ENCODE assay signal across 31 cellular contexts in genomic region chr4:136001791-136002190, GRCh38.
"Had no signal": no experiment of that assay in that cellular context is flagged by ENCODE, and none has a peak within 500 bp of the region (broad histone marks: within the 10 kb centered on the region; RNA-seq: fewer than 3 reads in every experiment).

No MANE protein-coding gene starts in this region.

- DNase-seq: activated CD4-positive, alpha-beta memory T cell treated with anti-CD3 and anti-CD28 coated beads, Interleukin-2, amount 10 ng/mL, durations not matched to agents 7 days and 5 days; activated CD4-positive, alpha-beta T cell treated with anti-CD3 and anti-CD28 coated beads for 36 hours; activated CD4-positive, alpha-beta T cell treated with anti-CD3 and anti-CD28 coated beads, Interleukin-2, amount 10 ng/mL, durations not matched to agents 24 days and 14 days; activated CD4-positive, CD25-positive, alpha-beta regulatory T cell; activated CD4-positive, CD25-positive, alpha-beta regulatory T cell treated with anti-CD3 and anti-CD28 coated beads, Interleukin-2, amount 50 U/mL, for 72 hours; activated CD8-positive, alpha-beta memory T cell treated with anti-CD3 and anti-CD28 coated beads, Interleukin-2, amount 50 U/mL, for 48 hours; activated effector memory CD4-positive, alpha-beta T cell treated with Interleukin-2 at 50 U/mL for 16 hours; activated gamma-delta T cell treated with Interleukin-2 at 50 U/mL for 16 hours; activated naive CD4-positive, alpha-beta T cell treated with anti-CD3 and anti-CD28 coated beads, Interleukin-2, amount 50 U/mL, for 16 hours; activated naive CD4-positive, alpha-beta T cell treated with Interleukin-2 at 50 U/mL for 16 hours; activated T-cell treated with anti-CD3 and anti-CD28 coated beads for 4 hours; activated T-cell treated with anti-CD3 and anti-CD28 coated beads, Interleukin-2, amount 50 U/mL, for 4 hours; adrenal gland; amygdala; aorta; body of pancreas; dermis blood vessel endothelial cell; effector CD4-positive, alpha-beta T cell; effector memory CD8-positive, alpha-beta T cell; erythroblast; foreskin fibroblast; head of caudate nucleus; hippocampal formation; T-helper 2 cell had no signal

- H3K4me3 ChIP-seq: adrenal gland, body of pancreas, breast epithelium, cardiac muscle cell, coronary artery, esophagus muscularis mucosa had no signal

- H3K4me3 Mint-ChIP-seq: activated CD4-positive, alpha-beta memory T cell treated with anti-CD3 and anti-CD28 coated beads, Interleukin-2, amount 10 ng/mL, durations not matched to agents 7 days and 5 days; activated CD4-positive, alpha-beta T cell treated with anti-CD3 and anti-CD28 coated beads for 36 hours; activated CD4-positive, alpha-beta T cell treated with anti-CD3 and anti-CD28 coated beads, Interleukin-2, amount 10 ng/mL, durations not matched to agents 24 days and 14 days; activated naive CD8-positive, alpha-beta T cell; activated T-cell treated with anti-CD3 and anti-CD28 coated beads, Interleukin-2, amount 50 U/mL, for 4 hours; activated T-helper 17 cell treated with anti-CD3 and anti-CD28 coated beads, Interleukin-2, amount 50 U/mL, for 72 hours; central memory CD8-positive, alpha-beta T cell; effector memory CD8-positive, alpha-beta T cell had no signal

- H3K9me3 ChIP-seq: adrenal gland, body of pancreas, breast epithelium, esophagus muscularis mucosa had no signal

- H3K4me1 ChIP-seq: adrenal gland, body of pancreas, breast epithelium, esophagus muscularis mucosa had no signal

- H3K36me3 ChIP-seq: adrenal gland, breast epithelium, cardiac muscle cell, esophagus muscularis mucosa had no signal

- H3K27me3 ChIP-seq: adrenal gland, body of pancreas, breast epithelium, cardiac muscle cell, esophagus muscularis mucosa had no signal

- H3K27ac Mint-ChIP-seq: activated CD4-positive, alpha-beta memory T cell treated with anti-CD3 and anti-CD28 coated beads, Interleukin-2, amount 10 ng/mL, durations not matched to agents 7 days and 5 days; activated CD4-positive, alpha-beta T cell treated with anti-CD3 and anti-CD28 coated beads for 36 hours; activated CD4-positive, alpha-beta T cell treated with anti-CD3 and anti-CD28 coated beads, Interleukin-2, amount 10 ng/mL, durations not matched to agents 24 days and 14 days; activated naive CD8-positive, alpha-beta T cell; activated T-helper 17 cell treated with anti-CD3 and anti-CD28 coated beads, Interleukin-2, amount 50 U/mL, for 72 hours; effector memory CD8-positive, alpha-beta T cell had no signal

- H3K27me3 Mint-ChIP-seq: activated CD4-positive, alpha-beta memory T cell treated with anti-CD3 and anti-CD28 coated beads, Interleukin-2, amount 10 ng/mL, durations not matched to agents 7 days and 5 days; activated CD4-positive, alpha-beta T cell treated with anti-CD3 and anti-CD28 coated beads for 36 hours; activated CD4-positive, alpha-beta T cell treated with anti-CD3 and anti-CD28 coated beads, Interleukin-2, amount 10 ng/mL, durations not matched to agents 24 days and 14 days; activated naive CD8-positive, alpha-beta T cell; activated T-helper 17 cell treated with anti-CD3 and anti-CD28 coated beads, Interleukin-2, amount 50 U/mL, for 72 hours; central memory CD8-positive, alpha-beta T cell; effector memory CD8-positive, alpha-beta T cell had no signal

- ATAC-seq: activated CD4-positive, alpha-beta T cell treated with anti-CD3 and anti-CD28 coated beads for 36 hours; activated T-cell treated with anti-CD3 and anti-CD28 coated beads, Interleukin-2, amount 50 U/mL, for 4 hours; activated T-helper 17 cell treated with anti-CD3 and anti-CD28 coated beads, Interleukin-2, amount 50 U/mL, for 72 hours; body of pancreas; effector memory CD8-positive, alpha-beta T cell had no signal

- H3K4me1 Mint-ChIP-seq: activated CD4-positive, alpha-beta memory T cell treated with anti-CD3 and anti-CD28 coated beads, Interleukin-2, amount 10 ng/mL, durations not matched to agents 7 days and 5 days; activated CD4-positive, alpha-beta T cell treated with anti-CD3 and anti-CD28 coated beads for 36 hours; activated CD4-positive, alpha-beta T cell treated with anti-CD3 and anti-CD28 coated beads, Interleukin-2, amount 10 ng/mL, durations not matched to agents 24 days and 14 days; activated T-helper 17 cell treated with anti-CD3 and anti-CD28 coated beads, Interleukin-2, amount 50 U/mL, for 72 hours; central memory CD8-positive, alpha-beta T cell had no signal

- H3K9me3 Mint-ChIP-seq: activated CD4-positive, alpha-beta memory T cell treated with anti-CD3 and anti-CD28 coated beads, Interleukin-2, amount 10 ng/mL, durations not matched to agents 7 days and 5 days; activated T-helper 17 cell treated with anti-CD3 and anti-CD28 coated beads, Interleukin-2, amount 50 U/mL, for 72 hours had no signal

- H3K36me3 Mint-ChIP-seq: activated naive CD8-positive, alpha-beta T cell had no signal
